Comparison of ENCODE assay signal across 8 cellular contexts in genomic region chr14:34875031-34875922, GRCh38. TPM values are rescaled to one million over a fixed set of nuclear protein-coding genes. Genes with fewer than 3 reads are reported as not detected.
DNase-seq lines count a peak whose midpoint lies in the region; ATAC-seq and TF ChIP-seq lines count a peak whose summit lies in the region.

Gene BAZ1A (minus strand): TSS chr14:34875360. CDS start chr14:34874604, 756 bp downstream.

- H3K4me1 ChIP-seq in KMS-11 (ENCODE audit: low read depth, poor library complexity, severe bottlenecking) (peaks cover 17% of the 10 kb centered on the region), Panc1 (ENCODE audit: control insufficient read depth, insufficient read depth, low read length) (peaks cover 7% of the 10 kb centered on the region)
- H3K4me1 ChIP-seq in naive thymus-derived CD4-positive, alpha-beta T cell (ENCODE audit: control insufficient read depth in 2 of 2, insufficient read depth in 2 of 2, low read length in 2 of 2) = peaks cover 10 to 19% of the 10 kb centered on the region in 2 donors

- H3K36me3 ChIP-seq in KMS-11 (ENCODE audit: insufficient read depth) = no peaks in the 10 kb centered on the region
- peaks cover 2% of the 10 kb centered on the region; the same call in 1 of the 2 replicates for H3K36me3 ChIP-seq in Panc1 (ENCODE audit: control insufficient read depth, insufficient read depth, low read length)
- peaks cover 0 to 9% (median 4%) of the 10 kb centered on the region in 3 experiments for H3K36me3 ChIP-seq in naive thymus-derived CD4-positive, alpha-beta T cell (ENCODE audit: control insufficient read depth in 2 of 3, insufficient read depth in 3 of 3, low read length in 3 of 3)

- H2AFZ ChIP-seq in KMS-11 (ENCODE audit: low read depth) = peak within 1 kb of the TSS; percentile 74

- no peaks in the 10 kb centered on the region for H4K20me1 ChIP-seq in KMS-11 (ENCODE audit: insufficient read depth)

- peaks cover 34% of the 10 kb centered on the region for H3K4me1 Mint-ChIP-seq in activated T-helper 1 cell treated with anti-CD3 and anti-CD28 coated beads, Interleukin-12 subunit alpha, Interleukin-12 subunit beta, Interleukin-2, Interleukin-4 antibody, amounts not matched to agents 30 ng/mL and 10 ng/mL and 1 ng/mL, durations not matched to agents 14 hours and 24 hours and 36 hours (ENCODE audit: low read depth)
- peaks cover 18 to 40% (median 34%) of the 10 kb centered on the region in 7 donors for H3K4me1 Mint-ChIP-seq in naive thymus-derived CD4-positive, alpha-beta T cell
- peaks cover 29% of the 10 kb centered on the region for H3K4me1 Mint-ChIP-seq in stimulated activated naive CD8-positive, alpha-beta T cell treated with anti-CD3 and anti-CD28 coated beads, Interleukin-15, amount 100 ng/mL, for 72 hours

- H3K27ac ChIP-seq in KMS-11 (peak within 1 kb of the TSS; percentile 97), Panc1 (ENCODE audit: low read length) (peak within 1 kb of the TSS; percentile 88)
- peak within 1 kb of the TSS; percentile 96 for H3K27ac ChIP-seq in naive thymus-derived CD4-positive, alpha-beta T cell (ENCODE audit: low read depth, low read length)

- no peaks in the 10 kb centered on the region for H3K9me3 ChIP-seq in Panc1 (ENCODE audit: control insufficient read depth, insufficient read depth, low read depth, low read length)
- no peaks in the 10 kb centered on the region for H3K9me3 ChIP-seq in naive thymus-derived CD4-positive, alpha-beta T cell (ENCODE audit: control insufficient read depth in 2 of 3, low read length in 3 of 3)

- DNase-seq in DMS79 treated with DMSO at 0.1 percent for 48 hours (lab: John Stamatoyannopoulos, UW) (peak; percentile 97), Panc1 (ENCODE audit: low read depth, low spot score) (no peak), fibroblast of mammary gland (ENCODE audit: low read depth) (peak; percentile 94)
- peak; percentile 41 for DNase-seq in activated T-helper 1 cell treated with anti-CD3 and anti-CD28 coated beads, Interleukin-12 subunit alpha, Interleukin-12 subunit beta, Interleukin-2, Interleukin-4 antibody, amounts not matched to agents 30 ng/mL and 10 ng/mL and 1 ng/mL, durations not matched to agents 14 hours and 24 hours and 36 hours (ENCODE audit: low spot score)
- DNase-seq in naive thymus-derived CD4-positive, alpha-beta T cell = peak; percentile 26 to 61 (median 55)
- peak; percentile 54 to 62 for DNase-seq in stimulated activated naive CD8-positive, alpha-beta T cell treated with anti-CD3 and anti-CD28 coated beads, Interleukin-15, amount 100 ng/mL, for 72 hours

- in situ Hi-C loops in Panc1 (cut with HindIII; ENCODE audit: low pct_unique_long_range_greater_than_20kb, low sequenced_read_pairs) = no loop called here

- peaks cover 41% of the 10 kb centered on the region for H3K79me2 ChIP-seq in KMS-11 (ENCODE audit: insufficient read depth, low read depth)

- CTCF ChIA-PET in Panc1 (lab: Charles Lee) = no interaction called here
- CTCF ChIA-PET in naive thymus-derived CD4-positive, alpha-beta T cell (lab: Charles Lee) = interaction anchor here (0.7 to 1.0 kb wide), 2 partner anchors 54 to 107 kb away, joined by 3 read pairs; no protein-coding TSS in a partner anchor

- TSS peak; percentile 97 for BruUV-seq in Panc1 (replicated peaks; lab: Mats Ljungman, UMichigan)

- H3K9ac ChIP-seq in KMS-11 = peak within 1 kb of the TSS; percentile 93

- no peak for TF ChIP-seq CTCF in KMS-11 (conservative IDR thresholded peaks at IDR 0.05; ENCODE audit: low read depth, low read length)
- no peak for TF ChIP-seq CTCF in Panc1 (IDR thresholded peaks at IDR 0.05)
- TF ChIP-seq CTCF in fibroblast of mammary gland (conservative IDR thresholded peaks at IDR 0.05; ENCODE audit: control insufficient read depth, insufficient read depth, low read depth, low read length) = no peak

- peaks cover 2% of the 10 kb centered on the region for H3K27me3 Mint-ChIP-seq in activated T-helper 1 cell treated with anti-CD3 and anti-CD28 coated beads, Interleukin-12 subunit alpha, Interleukin-12 subunit beta, Interleukin-2, Interleukin-4 antibody, amounts not matched to agents 30 ng/mL and 10 ng/mL and 1 ng/mL, durations not matched to agents 14 hours and 24 hours and 36 hours (ENCODE audit: insufficient read depth)
- H3K27me3 Mint-ChIP-seq in naive thymus-derived CD4-positive, alpha-beta T cell = no peaks in the 10 kb centered on the region
- no peaks in the 10 kb centered on the region for H3K27me3 Mint-ChIP-seq in stimulated activated naive CD8-positive, alpha-beta T cell treated with anti-CD3 and anti-CD28 coated beads, Interleukin-15, amount 100 ng/mL, for 72 hours

- H3K27ac Mint-ChIP-seq in activated T-helper 1 cell treated with anti-CD3 and anti-CD28 coated beads, Interleukin-12 subunit alpha, Interleukin-12 subunit beta, Interleukin-2, Interleukin-4 antibody, amounts not matched to agents 30 ng/mL and 10 ng/mL and 1 ng/mL, durations not matched to agents 14 hours and 24 hours and 36 hours = peak within 1 kb of the TSS; percentile 100
- H3K27ac Mint-ChIP-seq in naive thymus-derived CD4-positive, alpha-beta T cell = peak within 1 kb of the TSS; percentile 94 to 100 (median 99)
- peak within 1 kb of the TSS; percentile 100 for H3K27ac Mint-ChIP-seq in stimulated activated naive CD8-positive, alpha-beta T cell treated with anti-CD3 and anti-CD28 coated beads, Interleukin-15, amount 100 ng/mL, for 72 hours

- no peaks in the 10 kb centered on the region for H3K27me3 ChIP-seq in KMS-11 (ENCODE audit: insufficient read depth, low read depth)
- no peaks in the 10 kb centered on the region for H3K27me3 ChIP-seq in Panc1 (ENCODE audit: control insufficient read depth, insufficient read depth, low read length)
- H3K27me3 ChIP-seq in naive thymus-derived CD4-positive, alpha-beta T cell (ENCODE audit: control insufficient read depth in 2 of 2, insufficient read depth in 2 of 2, low read length in 2 of 2) = no peaks in the 10 kb centered on the region

- ATAC-seq in GM21723 (IDR thresholded peaks at IDR 0.05; ENCODE audit: unreplicated experiment) (peak; percentile 43), Panc1 (peak; percentile 76)
- peak; percentile 14 for ATAC-seq in naive thymus-derived CD4-positive, alpha-beta T cell
- ATAC-seq in stimulated activated naive CD8-positive, alpha-beta T cell treated with anti-CD3 and anti-CD28 coated beads, Interleukin-15, amount 100 ng/mL, for 72 hours = no peak

- POLR2A ChIA-PET in Panc1 (lab: Charles Lee) = interaction anchor here (0.6 kb wide), 1 partner anchor 9 kb away, joined by 7 read pairs; no protein-coding TSS in a partner anchor
- POLR2A ChIA-PET in naive thymus-derived CD4-positive, alpha-beta T cell (lab: Charles Lee) = interaction anchor here (0.6 to 3.5 kb wide), 17 partner anchors 8 to 752 kb away, joined by 3 to 68 read pairs (median 4); partner anchors contain the start of genes FAM177A1, NFKBIA, PPP2R3C and PRORP

- H3K36me3 Mint-ChIP-seq in activated T-helper 1 cell treated with anti-CD3 and anti-CD28 coated beads, Interleukin-12 subunit alpha, Interleukin-12 subunit beta, Interleukin-2, Interleukin-4 antibody, amounts not matched to agents 30 ng/mL and 10 ng/mL and 1 ng/mL, durations not matched to agents 14 hours and 24 hours and 36 hours (ENCODE audit: low read depth) = peaks cover 20% of the 10 kb centered on the region
- peaks cover 0 to 15% (median 0%) of the 10 kb centered on the region in 5 donors for H3K36me3 Mint-ChIP-seq in naive thymus-derived CD4-positive, alpha-beta T cell

- H3K4me3 Mint-ChIP-seq in activated T-helper 1 cell treated with anti-CD3 and anti-CD28 coated beads, Interleukin-12 subunit alpha, Interleukin-12 subunit beta, Interleukin-2, Interleukin-4 antibody, amounts not matched to agents 30 ng/mL and 10 ng/mL and 1 ng/mL, durations not matched to agents 14 hours and 24 hours and 36 hours = peak within 1 kb of the TSS; percentile 100
- H3K4me3 Mint-ChIP-seq in naive thymus-derived CD4-positive, alpha-beta T cell = peak within 1 kb of the TSS; percentile 91 to 100 (median 99)
- H3K4me3 Mint-ChIP-seq in stimulated activated naive CD8-positive, alpha-beta T cell treated with anti-CD3 and anti-CD28 coated beads, Interleukin-15, amount 100 ng/mL, for 72 hours = peak within 1 kb of the TSS; percentile 99 to 100

- H3K4me2 ChIP-seq in KMS-11 = peak within 1 kb of the TSS; percentile 88

- intact Hi-C loops in Panc1 (cut with micrococcal nuclease; ENCODE audit: unreplicated experiment) = no loop called here
- intact Hi-C loops in activated T-helper 1 cell treated with anti-CD3 and anti-CD28 coated beads, Interleukin-12 subunit alpha, Interleukin-12 subunit beta, Interleukin-2, Interleukin-4 antibody, amounts not matched to agents 30 ng/mL and 10 ng/mL and 1 ng/mL, durations not matched to agents 14 hours and 24 hours and 36 hours (cut with micrococcal nuclease) = loop anchor here (2.0 to 10.0 kb wide), 3 partner anchors 66 to 950 kb away; partner anchors contain the start of genes BRMS1L and PSMA6
- intact Hi-C loops in naive thymus-derived CD4-positive, alpha-beta T cell (cut with micrococcal nuclease) = no loop called here

- H3K4me3 ChIP-seq in KMS-11 (IDR thresholded peaks at IDR 0.05; ENCODE audit: insufficient read depth, low read depth, low read length) (no peak within 1 kb of the TSS), Panc1 (ENCODE audit: low read depth in 2 of 2, low read length in 2 of 2) (peak within 1 kb of the TSS; percentile 72 to 82), fibroblast of mammary gland (ENCODE audit: control insufficient read depth, low read depth, low read length) (peak within 1 kb of the TSS; percentile 73)
- H3K4me3 ChIP-seq in naive thymus-derived CD4-positive, alpha-beta T cell (ENCODE audit: low read length) = peak within 1 kb of the TSS; percentile 85

- no peaks in the 10 kb centered on the region for H3K9me3 Mint-ChIP-seq in activated T-helper 1 cell treated with anti-CD3 and anti-CD28 coated beads, Interleukin-12 subunit alpha, Interleukin-12 subunit beta, Interleukin-2, Interleukin-4 antibody, amounts not matched to agents 30 ng/mL and 10 ng/mL and 1 ng/mL, durations not matched to agents 14 hours and 24 hours and 36 hours
- H3K9me3 Mint-ChIP-seq in naive thymus-derived CD4-positive, alpha-beta T cell = no peaks in the 10 kb centered on the region
- H3K9me3 Mint-ChIP-seq in stimulated activated naive CD8-positive, alpha-beta T cell treated with anti-CD3 and anti-CD28 coated beads, Interleukin-15, amount 100 ng/mL, for 72 hours = no peaks in the 10 kb centered on the region

RNA-seq across cellular contexts. Expression of gene BAZ1A, which starts in this region (rescaled TPM):
- 27.2 TPM for total RNA-seq in Panc1 (2021; ENCODE audit: unreplicated experiment)
- 9.2 TPM for polyA plus RNA-seq in Panc1 (2012; ENCODE audit: insufficient read length)
- total RNA-seq in activated T-helper 1 cell treated with anti-CD3 and anti-CD28 coated beads, Interleukin-12 subunit alpha, Interleukin-12 subunit beta, Interleukin-2, Interleukin-4 antibody, amounts not matched to agents 30 ng/mL and 10 ng/mL and 1 ng/mL, durations not matched to agents 14 hours and 24 hours and 36 hours = 75.0 and 83.7 TPM in 2 replicates
- total RNA-seq in naive thymus-derived CD4-positive, alpha-beta T cell = 10 to 100 TPM; 47.4 to 62.5 (median 53.3) TPM
- polyA plus RNA-seq in naive thymus-derived CD4-positive, alpha-beta T cell = 10 to 100 TPM; 10.3 to 14.1 TPM
